Comparison of ENCODE assay signal across 28 cellular contexts in genomic region chr2:235842941-235843340, GRCh38.
"Had no signal": no experiment of that assay in that cellular context is flagged by ENCODE, and none has a peak within 500 bp of the region (broad histone marks: within the 10 kb centered on the region; RNA-seq: fewer than 3 reads in every experiment).

No MANE protein-coding gene starts in this region.

- H3K4me3 ChIP-seq: heart right ventricle, hepatocyte, lower lobe of right lung, mucosa of descending colon, right atrium auricular region, right lobe of liver, smooth muscle cell, tibial nerve, vagina had no signal

- H3K9me3 ChIP-seq: heart right ventricle, lower lobe of right lung, mucosa of descending colon, neutrophil, right atrium auricular region, right lobe of liver, tibial nerve, vagina had no signal

- H3K4me3 Mint-ChIP-seq: naive thymus-derived CD4-positive, alpha-beta T cell; natural killer cell treated with Interleukin-12 subunit alpha and Interleukin-12 subunit beta and Interleukin-15 and Interleukin-18, amount 100 ng/mL, for 72 hours; stimulated activated memory B cell treated with anti-CD40 and anti-IgM and Interleukin-4, amounts not matched to agents 10 μg/mL and 1 μg/mL and 100 μg/mL, for 72 hours; stimulated activated naive CD8-positive, alpha-beta T cell treated with anti-CD3 and anti-CD28 coated beads, Interleukin-15, amount 100 ng/mL, for 72 hours; type B pancreatic cell had no signal

- ATAC-seq: heart right ventricle; left cardiac atrium; left lobe of liver; lower lobe of right lung; mucosa of descending colon; naive thymus-derived CD4-positive, alpha-beta T cell; natural killer cell treated with Interleukin-12 subunit alpha and Interleukin-12 subunit beta and Interleukin-15 and Interleukin-18, amount 100 ng/mL, for 72 hours; right lobe of liver; stimulated activated memory B cell treated with anti-CD40 and anti-IgM and Interleukin-4, amounts not matched to agents 10 μg/mL and 1 μg/mL and 100 μg/mL, for 72 hours; stimulated activated naive CD8-positive, alpha-beta T cell treated with anti-CD3 and anti-CD28 coated beads, Interleukin-15, amount 100 ng/mL, for 72 hours had no signal

- H3K27ac Mint-ChIP-seq: naive thymus-derived CD4-positive, alpha-beta T cell; natural killer cell treated with Interleukin-12 subunit alpha and Interleukin-12 subunit beta and Interleukin-15 and Interleukin-18, amount 100 ng/mL, for 72 hours; progenitor cell of endocrine pancreas; stimulated activated memory B cell treated with anti-CD40 and anti-IgM and Interleukin-4, amounts not matched to agents 10 μg/mL and 1 μg/mL and 100 μg/mL, for 72 hours; type B pancreatic cell had no signal

- H3K36me3 ChIP-seq: heart right ventricle, lower lobe of right lung, neutrophil, right atrium auricular region, right lobe of liver, vagina had no signal

- H3K27me3 ChIP-seq: heart right ventricle, hepatocyte, neutrophil, right atrium auricular region, right lobe of liver, tibial nerve, vagina had no signal

- H3K4me1 ChIP-seq: heart right ventricle, lower lobe of right lung, parathyroid adenoma, right atrium auricular region, right lobe of liver, tibial nerve, vagina had no signal

- H3K9ac ChIP-seq: parathyroid adenoma had no signal

- H3K4me1 Mint-ChIP-seq: naive thymus-derived CD4-positive, alpha-beta T cell; stimulated activated memory B cell treated with anti-CD40 and anti-IgM and Interleukin-4, amounts not matched to agents 10 μg/mL and 1 μg/mL and 100 μg/mL, for 72 hours; stimulated activated naive CD8-positive, alpha-beta T cell treated with anti-CD3 and anti-CD28 coated beads, Interleukin-15, amount 100 ng/mL, for 72 hours had no signal

- H3K9me3 Mint-ChIP-seq: natural killer cell treated with Interleukin-12 subunit alpha and Interleukin-12 subunit beta and Interleukin-15 and Interleukin-18, amount 100 ng/mL, for 72 hours; stimulated activated memory B cell treated with anti-CD40 and anti-IgM and Interleukin-4, amounts not matched to agents 10 μg/mL and 1 μg/mL and 100 μg/mL, for 72 hours; stimulated activated naive CD8-positive, alpha-beta T cell treated with anti-CD3 and anti-CD28 coated beads, Interleukin-15, amount 100 ng/mL, for 72 hours; type B pancreatic cell had no signal

- H3K36me3 Mint-ChIP-seq: naive thymus-derived CD4-positive, alpha-beta T cell; natural killer cell treated with Interleukin-12 subunit alpha and Interleukin-12 subunit beta and Interleukin-15 and Interleukin-18, amount 100 ng/mL, for 72 hours; stimulated activated memory B cell treated with anti-CD40 and anti-IgM and Interleukin-4, amounts not matched to agents 10 μg/mL and 1 μg/mL and 100 μg/mL, for 72 hours had no signal

- DNase-seq: heart right ventricle; kidney glomerular epithelial cell; left cardiac atrium; lower lobe of right lung; mammary epithelial cell; mesendoderm; mucosa of descending colon; naive thymus-derived CD4-positive, alpha-beta T cell; occipital lobe; right lobe of liver; stimulated activated CD4-positive, alpha-beta T cell treated with anti-CD3 and anti-CD28 coated beads, Interleukin-1b, Interleukin-23, amount 100 ng/mL, for 48 hours; stimulated activated CD4-positive, alpha-beta T cell treated with anti-CD3 and anti-CD28 coated beads, Interleukin-2, amount 100 ng/mL, for 48 hours; stimulated activated CD4-positive, alpha-beta T cell treated with anti-CD3 and anti-CD28 coated beads, Interleukin-4, amount 100 ng/mL, for 4 hours; stimulated activated CD8-positive, alpha-beta memory T cell treated with anti-CD3 and anti-CD28 coated beads, Interleukin-4, amount 100 ng/mL, for 48 hours; stimulated activated naive CD4-positive, alpha-beta T cell treated with Interleukin-2 at 50 U/mL for 16 hours; stimulated activated naive CD8-positive, alpha-beta T cell treated with anti-CD3 and anti-CD28 coated beads, Interleukin-15, amount 100 ng/mL, for 72 hours had no signal

- H3K27me3 Mint-ChIP-seq: natural killer cell treated with Interleukin-12 subunit alpha and Interleukin-12 subunit beta and Interleukin-15 and Interleukin-18, amount 100 ng/mL, for 72 hours; progenitor cell of endocrine pancreas; type B pancreatic cell had no signal

- H3K27ac ChIP-seq: heart right ventricle, hepatocyte, lower lobe of right lung, neutrophil, parathyroid adenoma, right atrium auricular region, right lobe of liver, tibial nerve, vagina had no signal
